Comparison of ENCODE assay signal across 8 cellular contexts in genomic region chr18:55779461-55779710, GRCh38.
DNase-seq lines count a peak whose midpoint lies in the region; ATAC-seq and TF ChIP-seq lines count a peak whose summit lies in the region.

No MANE protein-coding gene starts in this region.

- TF ChIP-seq CTCF in fibroblast of villous mesenchyme (IDR thresholded peaks at IDR 0.05; ENCODE audit: insufficient read depth, low read depth, low read length) (no peak), ovary (IDR thresholded peaks at IDR 0.05) (no peak), GM20000 (IDR thresholded peaks at IDR 0.05; ENCODE audit: extremely low read depth, missing control alignments) (no peak)

- no peaks in the 10 kb centered on the region for H3K36me3 ChIP-seq in ovary

- WGBS in ovary, 3 donors, result 47 to 64% (median 57%) methylated on average over 8 of the region's 8 CpGs

- H3K27me3 ChIP-seq in ovary, result no peaks in the 10 kb centered on the region

- no peak overlapping the region for H3K27ac ChIP-seq in ovary

- H3K4me3 ChIP-seq in fibroblast of villous mesenchyme (ENCODE audit: low read depth, low read length) (peak overlapping the region; percentile 73), ovary (peak overlapping the region; percentile 48)

- intact Hi-C loops in ovary (cut with DNase I), result no loop called here

- ATAC-seq in HG03565 (IDR thresholded peaks at IDR 0.05; ENCODE audit: unreplicated experiment), result no peak

- TF ChIP-seq EP300 in ovary (IDR thresholded peaks at IDR 0.05), result no peak

- no peak for TF ChIP-seq POLR2A in ovary (IDR thresholded peaks at IDR 0.05)

- DNase-seq in Daoy (ENCODE audit: low read depth) (peak; percentile 42), NCI-H748 treated with DMSO at 0.1 percent for 48 hours (lab: John Stamatoyannopoulos, UW) (peak; percentile 57), fibroblast of villous mesenchyme (ENCODE audit: low read depth) (peak; percentile 27), ovary (no peak), kidney glomerular epithelial cell (lab: John Stamatoyannopoulos, UW) (no peak), GM20000 (ENCODE audit: low spot score) (no peak)
- DNase-seq in activated effector memory CD4-positive, alpha-beta T cell treated with Interleukin-2 at 50 U/mL for 16 hours, result no peak

- H3K9me3 ChIP-seq in ovary, result no peaks in the 10 kb centered on the region

- no peaks in the 10 kb centered on the region for H3K4me1 ChIP-seq in ovary (ENCODE audit: insufficient read depth)

Comparison
In these comparisons a context has a peak if more than half of its experiments do, and no peak if none do; other contexts are left out.
1. DNase-seq: peak in Daoy (single experiment), NCI-H748 treated with DMSO at 0.1 percent for 48 hours (single experiment) and fibroblast of villous mesenchyme (single experiment); none in ovary (0 of 5), kidney glomerular epithelial cell (single experiment), activated effector memory CD4-positive, alpha-beta T cell treated with Interleukin-2 at 50 U/mL for 16 hours (single experiment) and GM20000 (single experiment).